In genomic region chr7:70701487-70701886, GRCh38 we compare ENCODE assay signal across 17 cellular contexts.
"Had no signal": no experiment of that assay in that cellular context is flagged by ENCODE, and none has a peak within 500 bp of the region (broad histone marks: within the 10 kb centered on the region; RNA-seq: fewer than 3 reads in every experiment).

No MANE protein-coding gene starts in this region.

- H3K4me3 ChIP-seq: prostate gland, tibial artery had no signal

- H3K27ac ChIP-seq: prostate gland, tibial artery had no signal

- H3K36me3 ChIP-seq: prostate gland, tibial artery had no signal

- H3K9me3 ChIP-seq: prostate gland, tibial artery had no signal

- H3K27me3 ChIP-seq: tibial artery had no signal

- DNase-seq: activated CD4-positive, alpha-beta memory T cell treated with anti-CD3 and anti-CD28 coated beads, Interleukin-2, amount 10 ng/mL, durations not matched to agents 7 days and 5 days; activated CD4-positive, alpha-beta T cell treated with anti-CD3 and anti-CD28 coated beads for 48 hours; activated CD4-positive, CD25-positive, alpha-beta regulatory T cell; activated naive CD4-positive, alpha-beta T cell treated with Interleukin-2 at 50 U/mL for 16 hours; activated naive CD8-positive, alpha-beta T cell treated with anti-CD3 and anti-CD28 coated beads, Interleukin-2, amount 10 ng/mL, durations not matched to agents 7 days and 5 days; activated T-cell treated with anti-CD3 and anti-CD28 coated beads, Interleukin-2, amount 50 U/mL, for 24 hours; amygdala; caudate nucleus; foreskin melanocyte; hypothalamus; kidney glomerular epithelial cell; left ventricle myocardium superior; right cardiac atrium; stimulated activated naive CD8-positive, alpha-beta T cell treated with anti-CD3 and anti-CD28 coated beads, Interleukin-15, Interleukin-2, amounts not matched to agents 100 U/mL and 50 U/mL, for 24 hours; substantia nigra; tibial artery had no signal
